11 cellular contexts compared by ENCODE assay signal in the genomic region with DNA sequence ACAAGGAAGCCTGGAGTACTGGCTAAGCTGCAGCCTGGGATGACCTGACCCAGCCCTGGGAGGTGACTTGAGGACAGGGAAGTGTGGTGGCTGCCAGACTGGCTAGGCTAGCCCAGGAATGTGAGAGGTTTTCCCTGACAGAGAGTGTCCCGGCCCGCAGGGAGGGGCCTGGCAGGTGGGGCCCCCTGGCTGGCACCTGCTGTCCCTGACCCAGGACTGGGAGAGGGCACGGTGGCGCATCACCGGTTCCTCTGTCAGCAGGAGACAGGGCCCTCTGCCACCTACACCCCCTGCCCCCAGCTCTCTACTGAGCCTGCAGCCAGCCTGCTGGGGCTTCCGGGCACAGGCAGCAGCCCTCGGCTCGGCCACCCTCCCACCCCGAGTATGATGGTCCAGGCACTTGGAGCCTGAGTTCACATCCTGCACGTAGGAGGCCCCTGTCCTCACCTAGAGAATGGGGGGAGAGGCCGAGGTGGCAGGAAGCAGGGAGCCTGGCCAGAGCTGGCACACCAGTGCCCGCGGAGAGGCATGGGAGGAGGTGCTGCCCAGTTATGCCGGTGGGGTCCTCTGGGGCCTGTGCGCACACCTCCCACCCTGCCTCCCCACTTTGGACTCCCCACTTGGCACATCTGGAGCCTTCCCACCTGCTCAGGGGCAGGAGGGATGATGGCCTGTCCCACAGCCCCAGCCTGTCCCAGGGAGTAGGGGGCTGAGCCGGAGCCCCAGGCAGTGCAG. TPM values are rescaled to one million over a fixed set of nuclear protein-coding genes. Genes with fewer than 3 reads are reported as not detected.
A peak's percentile ranks its signal among the peaks of the same experiment; 100 is the strongest.
DNase-seq lines count a peak whose midpoint lies in the region; ATAC-seq and TF ChIP-seq lines count a peak whose summit lies in the region.
"Had no signal": no experiment of that assay in that cellular context is flagged by ENCODE, and none has a peak within 500 bp of the region (broad histone marks: within the 10 kb centered on the region; RNA-seq: fewer than 3 reads in every experiment).

No MANE protein-coding gene starts in this region.

- no peak overlapping the region for H3K4me3 ChIP-seq in right lobe of liver
- no peak overlapping the region for H3K4me3 ChIP-seq in CD8-positive, alpha-beta memory T cell (ENCODE audit: low read length)
- no peak overlapping the region for H3K4me3 ChIP-seq in CD4-positive, alpha-beta memory T cell (ENCODE audit: low read length in 2 of 2)

- POLR2A ChIA-PET in CD8-positive, alpha-beta memory T cell (lab: Charles Lee): interaction anchor here (0.5 to 0.9 kb wide), 2 partner anchors 19 to 33 kb away, joined by 4 to 6 read pairs; a partner anchor contains a TSS
- POLR2A ChIA-PET in CD4-positive, alpha-beta memory T cell (lab: Charles Lee; ENCODE audit: partially characterized antibody): interaction anchor here (0.6 to 1.5 kb wide), 2 partner anchors 37 to 916 kb away, joined by 3 to 4 read pairs; a partner anchor contains a TSS

- peak overlapping the region; percentile 53 for H3K4me3 Mint-ChIP-seq in activated naive CD4-positive, alpha-beta T cell treated with anti-CD3 and anti-CD28 coated beads for 36 hours
- peak overlapping the region; percentile 73 for H3K4me3 Mint-ChIP-seq in activated T-helper 17 cell treated with anti-CD3 and anti-CD28 coated beads, Interleukin-2, amount 50 U/mL, for 72 hours
- H3K4me3 Mint-ChIP-seq in type B pancreatic cell: peak overlapping the region; percentile 77
- H3K4me3 Mint-ChIP-seq in CD8-positive, alpha-beta memory T cell: peak overlapping the region in 2 of 7 donors; percentile 32 to 37
- peak overlapping the region in 3 of 8 donors; percentile 4 to 35 (median 13) for H3K4me3 Mint-ChIP-seq in CD4-positive, alpha-beta memory T cell

- no peak for TF ChIP-seq POLR2A in right lobe of liver (IDR thresholded peaks at IDR 0.05)

- WGBS in right lobe of liver (ENCODE audit: insufficient coverage, low coverage, low lambda C conversion rate, missing lambda C conversion rate): 12% methylated on average over 5 of the region's 16 CpGs

- H3K9me3 Mint-ChIP-seq in activated naive CD4-positive, alpha-beta T cell treated with anti-CD3 and anti-CD28 coated beads for 36 hours: no peaks in the 10 kb centered on the region
- H3K9me3 Mint-ChIP-seq in activated naive CD4-positive, alpha-beta T cell treated with anti-CD3 and anti-CD28 coated beads, Interleukin-2, amount 50 U/mL, for 72 hours: no peaks in the 10 kb centered on the region
- H3K9me3 Mint-ChIP-seq in activated T-helper 17 cell treated with anti-CD3 and anti-CD28 coated beads, Interleukin-2, amount 50 U/mL, for 72 hours: no peaks in the 10 kb centered on the region
- H3K9me3 Mint-ChIP-seq in type B pancreatic cell: no peaks in the 10 kb centered on the region
- H3K9me3 Mint-ChIP-seq in CD8-positive, alpha-beta memory T cell: no peaks in the 10 kb centered on the region
- H3K9me3 Mint-ChIP-seq in CD4-positive, alpha-beta memory T cell: no peaks in the 10 kb centered on the region

- no peaks in the 10 kb centered on the region for H3K9me3 ChIP-seq in right lobe of liver
- no peaks in the 10 kb centered on the region for H3K9me3 ChIP-seq in CD8-positive, alpha-beta memory T cell (ENCODE audit: low read length)
- H3K9me3 ChIP-seq in CD4-positive, alpha-beta memory T cell (ENCODE audit: control insufficient read depth in 1 of 2, low read length in 2 of 2): no peaks in the 10 kb centered on the region

- DNase-seq in activated naive CD4-positive, alpha-beta T cell treated with anti-CD3 and anti-CD28 coated beads for 36 hours: no peak
- no peak for DNase-seq in activated naive CD4-positive, alpha-beta T cell treated with anti-CD3 and anti-CD28 coated beads, Interleukin-2, amount 50 U/mL, for 72 hours (ENCODE audit: low spot score in 2 of 2)
- DNase-seq in right lobe of liver (peak; percentile 76 to 81 (median 77)), type B pancreatic cell (ENCODE audit: extremely low spot score, unreplicated experiment) (no peak), activated gamma-delta T cell (lab: John Stamatoyannopoulos, UW) (no peak)
- DNase-seq in CD8-positive, alpha-beta memory T cell: no peak
- no peak for DNase-seq in CD4-positive, alpha-beta memory T cell
- DNase-seq: activated T-cell treated with anti-CD3 and anti-CD28 coated beads, Interleukin-2, amount 50 U/mL, for 48 hours; NCI-H2029 treated with DMSO at 0.1 percent for 48 hours; stimulated activated naive CD4-positive, alpha-beta T cell treated with Interleukin-2 at 50 U/mL for 16 hours had no signal

- H3K27ac ChIP-seq in right lobe of liver: no peak overlapping the region
- H3K27ac ChIP-seq in CD8-positive, alpha-beta memory T cell (ENCODE audit: low read depth, low read length): no peak overlapping the region
- no peak overlapping the region for H3K27ac ChIP-seq in CD4-positive, alpha-beta memory T cell (ENCODE audit: low read depth, low read length)

- ATAC-seq in activated naive CD4-positive, alpha-beta T cell treated with anti-CD3 and anti-CD28 coated beads, Interleukin-2, amount 50 U/mL, for 72 hours: no peak
- no peak for ATAC-seq in activated T-helper 17 cell treated with anti-CD3 and anti-CD28 coated beads, Interleukin-2, amount 50 U/mL, for 72 hours (replicated peaks)
- peak; percentile 72 to 78 (median 77) for ATAC-seq in right lobe of liver

- H3K27me3 ChIP-seq in right lobe of liver: no peaks in the 10 kb centered on the region
- H3K27me3 ChIP-seq in CD8-positive, alpha-beta memory T cell (ENCODE audit: insufficient read depth, low read length, poor library complexity, severe bottlenecking): no peaks in the 10 kb centered on the region
- H3K27me3 ChIP-seq in CD4-positive, alpha-beta memory T cell (ENCODE audit: insufficient read depth, low read length): no peaks in the 10 kb centered on the region

- H3K4me1 Mint-ChIP-seq in activated naive CD4-positive, alpha-beta T cell treated with anti-CD3 and anti-CD28 coated beads for 36 hours (ENCODE audit: low read depth): peaks cover 6% of the 10 kb centered on the region
- H3K4me1 Mint-ChIP-seq in activated T-helper 17 cell treated with anti-CD3 and anti-CD28 coated beads, Interleukin-2, amount 50 U/mL, for 72 hours: peaks cover 6% of the 10 kb centered on the region
- no peaks in the 10 kb centered on the region for H3K4me1 Mint-ChIP-seq in type B pancreatic cell (ENCODE audit: unreplicated experiment)
- H3K4me1 Mint-ChIP-seq in CD8-positive, alpha-beta memory T cell: peaks cover 0 to 6% (median 4%) of the 10 kb centered on the region in 3 donors
- H3K4me1 Mint-ChIP-seq in CD4-positive, alpha-beta memory T cell: peaks cover 0 to 1% (median 0%) of the 10 kb centered on the region in 4 donors

- H3K27ac Mint-ChIP-seq in activated naive CD4-positive, alpha-beta T cell treated with anti-CD3 and anti-CD28 coated beads for 36 hours: no peak overlapping the region
- peak overlapping the region in 1 of 2 donors; percentile 80 for H3K27ac Mint-ChIP-seq in activated naive CD4-positive, alpha-beta T cell treated with anti-CD3 and anti-CD28 coated beads, Interleukin-2, amount 50 U/mL, for 72 hours
- no peak overlapping the region for H3K27ac Mint-ChIP-seq in activated T-helper 17 cell treated with anti-CD3 and anti-CD28 coated beads, Interleukin-2, amount 50 U/mL, for 72 hours
- peak overlapping the region; percentile 86 for H3K27ac Mint-ChIP-seq in type B pancreatic cell
- H3K27ac Mint-ChIP-seq in CD8-positive, alpha-beta memory T cell: no peak overlapping the region
- H3K27ac Mint-ChIP-seq in CD4-positive, alpha-beta memory T cell: no peak overlapping the region

- intact Hi-C loops in activated naive CD4-positive, alpha-beta T cell treated with anti-CD3 and anti-CD28 coated beads for 36 hours (cut with micrococcal nuclease): loop anchor here (5.0 kb wide), 1 partner anchor 207 kb away; a partner anchor contains a TSS
- intact Hi-C loops in right lobe of liver (cut with DNase I): no loop called here
- intact Hi-C loops in CD4-positive, alpha-beta memory T cell (cut with micrococcal nuclease): no loop called here

- CTCF ChIA-PET in activated naive CD4-positive, alpha-beta T cell treated with anti-CD3 and anti-CD28 coated beads for 36 hours (lab: Charles Lee): interaction anchor here (0.7 to 1.0 kb wide), 2 partner anchors 10 to 310 kb away, joined by 3 read pairs; no protein-coding TSS in a partner anchor
- CTCF ChIA-PET in CD8-positive, alpha-beta memory T cell (lab: Charles Lee): interaction anchor here (0.9 kb wide), 1 partner anchor 149 kb away, joined by 4 read pairs; no protein-coding TSS in a partner anchor
- CTCF ChIA-PET in CD4-positive, alpha-beta memory T cell (lab: Charles Lee; ENCODE audit: partially characterized antibody): interaction anchor here (1.2 kb wide), 1 partner anchor 10 kb away, joined by 3 read pairs; no protein-coding TSS in a partner anchor

- H3K27me3 Mint-ChIP-seq in activated naive CD4-positive, alpha-beta T cell treated with anti-CD3 and anti-CD28 coated beads for 36 hours (ENCODE audit: low read depth): peaks cover 2% of the 10 kb centered on the region
- H3K27me3 Mint-ChIP-seq in activated T-helper 17 cell treated with anti-CD3 and anti-CD28 coated beads, Interleukin-2, amount 50 U/mL, for 72 hours: peaks cover 3% of the 10 kb centered on the region
- H3K27me3 Mint-ChIP-seq in type B pancreatic cell: peaks cover 8% of the 10 kb centered on the region
- H3K27me3 Mint-ChIP-seq in CD8-positive, alpha-beta memory T cell: peaks cover 1 to 5% of the 10 kb centered on the region in 2 donors
- peaks cover 3% of the 10 kb centered on the region in 2 donors for H3K27me3 Mint-ChIP-seq in CD4-positive, alpha-beta memory T cell

- TF ChIP-seq CTCF in right lobe of liver (IDR thresholded peaks at IDR 0.05) (no peak), type B pancreatic cell (conservative IDR thresholded peaks at IDR 0.05) (no peak)

- H3K4me1 ChIP-seq in right lobe of liver: peaks cover 0 to 29% (median 6%) of the 10 kb centered on the region in 4 donors
- peaks cover 4% of the 10 kb centered on the region for H3K4me1 ChIP-seq in CD8-positive, alpha-beta memory T cell (ENCODE audit: insufficient read depth, low read length)
- peaks cover 9% of the 10 kb centered on the region for H3K4me1 ChIP-seq in CD4-positive, alpha-beta memory T cell (ENCODE audit: insufficient read depth, low read length)

- H3K36me3 ChIP-seq in right lobe of liver: no peaks in the 10 kb centered on the region
- H3K36me3 ChIP-seq in CD8-positive, alpha-beta memory T cell (ENCODE audit: insufficient read depth, low read length): no peaks in the 10 kb centered on the region
- H3K36me3 ChIP-seq in CD4-positive, alpha-beta memory T cell (ENCODE audit: insufficient read depth, low read length): no peaks in the 10 kb centered on the region

- no peaks in the 10 kb centered on the region for H3K36me3 Mint-ChIP-seq in activated naive CD4-positive, alpha-beta T cell treated with anti-CD3 and anti-CD28 coated beads for 36 hours (ENCODE audit: low read depth)
- no peaks in the 10 kb centered on the region for H3K36me3 Mint-ChIP-seq in activated naive CD4-positive, alpha-beta T cell treated with anti-CD3 and anti-CD28 coated beads, Interleukin-2, amount 50 U/mL, for 72 hours
- no peaks in the 10 kb centered on the region for H3K36me3 Mint-ChIP-seq in activated T-helper 17 cell treated with anti-CD3 and anti-CD28 coated beads, Interleukin-2, amount 50 U/mL, for 72 hours (ENCODE audit: low read depth)
- H3K36me3 Mint-ChIP-seq in type B pancreatic cell: no peaks in the 10 kb centered on the region
- no peaks in the 10 kb centered on the region for H3K36me3 Mint-ChIP-seq in CD8-positive, alpha-beta memory T cell
- no peaks in the 10 kb centered on the region for H3K36me3 Mint-ChIP-seq in CD4-positive, alpha-beta memory T cell

RNA-seq across cellular contexts. Expression of a gene that starts 0.5 kb away (rescaled TPM):
- total RNA-seq in activated naive CD4-positive, alpha-beta T cell treated with anti-CD3 and anti-CD28 coated beads for 36 hours: 1 to 10 TPM; 1.7 to 2.4 TPM
- 1 to 10 TPM; 1.3 to 3.2 TPM for total RNA-seq in activated naive CD4-positive, alpha-beta T cell treated with anti-CD3 and anti-CD28 coated beads, Interleukin-2, amount 50 U/mL, for 72 hours
- 1 to 10 TPM; 2.2 to 2.9 TPM for total RNA-seq in activated T-helper 17 cell treated with anti-CD3 and anti-CD28 coated beads, Interleukin-2, amount 50 U/mL, for 72 hours
- under 1 TPM in 4 of 6 experiments, not detected in 2; 0.13 to 0.98 (median 0.49) TPM for total RNA-seq in right lobe of liver
- total RNA-seq in type B pancreatic cell (ENCODE audit: low replicate concordance): 19.0 and 24.6 TPM in 2 replicates
- 1 to 10 TPM; 1.3 to 1.6 TPM for total RNA-seq in CD8-positive, alpha-beta memory T cell
- not detected for polyA plus RNA-seq in CD8-positive, alpha-beta memory T cell
- total RNA-seq in CD4-positive, alpha-beta memory T cell: under 1 TPM; 0.61 to 0.96 TPM
- polyA plus RNA-seq in CD4-positive, alpha-beta memory T cell: not detected

RNA-seq across cellular contexts. Expression of a gene that starts 32.9 kb away (rescaled TPM):
- total RNA-seq in activated naive CD4-positive, alpha-beta T cell treated with anti-CD3 and anti-CD28 coated beads for 36 hours: 100 to 1,000 TPM; 607 to 649 TPM
- 100 to 1,000 TPM; 624 to 790 TPM for total RNA-seq in activated naive CD4-positive, alpha-beta T cell treated with anti-CD3 and anti-CD28 coated beads, Interleukin-2, amount 50 U/mL, for 72 hours
- 100 to 1,000 TPM; 553 to 810 TPM for total RNA-seq in activated T-helper 17 cell treated with anti-CD3 and anti-CD28 coated beads, Interleukin-2, amount 50 U/mL, for 72 hours
- total RNA-seq in right lobe of liver (100 to 1,000 TPM; 111 to 419 (median 289) TPM), type B pancreatic cell (ENCODE audit: low replicate concordance) (620 and 749 TPM in 2 replicates)
- total RNA-seq in CD8-positive, alpha-beta memory T cell: 100 to 1,000 TPM; 517 to 529 TPM
- 130 TPM for polyA plus RNA-seq in CD8-positive, alpha-beta memory T cell
- total RNA-seq in CD4-positive, alpha-beta memory T cell: 1,000 to 10,000 TPM; 1,118 to 1,137 TPM
- polyA plus RNA-seq in CD4-positive, alpha-beta memory T cell: 100 to 1,000 TPM in 1 of 2 donors, 10 to 100 TPM in 1; 11.8 to 132 TPM

RNA-seq across cellular contexts. Expression of a gene that starts 37.2 kb away (rescaled TPM):
- 10 to 100 TPM; 21.8 to 24.1 TPM for total RNA-seq in activated naive CD4-positive, alpha-beta T cell treated with anti-CD3 and anti-CD28 coated beads for 36 hours
- 10 to 100 TPM; 27.8 to 46.9 TPM for total RNA-seq in activated naive CD4-positive, alpha-beta T cell treated with anti-CD3 and anti-CD28 coated beads, Interleukin-2, amount 50 U/mL, for 72 hours
- total RNA-seq in activated T-helper 17 cell treated with anti-CD3 and anti-CD28 coated beads, Interleukin-2, amount 50 U/mL, for 72 hours: 10 to 100 TPM; 42.2 to 79.1 TPM
- total RNA-seq in right lobe of liver (10 to 100 TPM in 4 of 6 experiments, 1 to 10 TPM in 2; 7.3 to 22.8 (median 11.1) TPM), type B pancreatic cell (ENCODE audit: low replicate concordance) (25.1 and 30.5 TPM in 2 replicates)
- total RNA-seq in CD8-positive, alpha-beta memory T cell: 10 to 100 TPM; 49.7 to 50.5 TPM
- 21.2 TPM for polyA plus RNA-seq in CD8-positive, alpha-beta memory T cell
- 10 to 100 TPM; 26.7 to 27.1 TPM for total RNA-seq in CD4-positive, alpha-beta memory T cell
- 10 to 100 TPM; 19.6 to 22.5 TPM for polyA plus RNA-seq in CD4-positive, alpha-beta memory T cell

RNA-seq across cellular contexts. Expression of a gene that starts 57.6 kb away (rescaled TPM):
- 100 to 1,000 TPM; 177 to 189 TPM for total RNA-seq in activated naive CD4-positive, alpha-beta T cell treated with anti-CD3 and anti-CD28 coated beads for 36 hours
- 100 to 1,000 TPM; 218 to 224 TPM for total RNA-seq in activated naive CD4-positive, alpha-beta T cell treated with anti-CD3 and anti-CD28 coated beads, Interleukin-2, amount 50 U/mL, for 72 hours
- 100 to 1,000 TPM; 160 to 280 TPM for total RNA-seq in activated T-helper 17 cell treated with anti-CD3 and anti-CD28 coated beads, Interleukin-2, amount 50 U/mL, for 72 hours
- total RNA-seq in right lobe of liver: 100 to 1,000 TPM in 5 of 6 experiments, 10 to 100 TPM in 1; 97.5 to 521 (median 122) TPM
- total RNA-seq in type B pancreatic cell (ENCODE audit: low replicate concordance): 237 and 243 TPM in 2 replicates
- 100 to 1,000 TPM; 322 to 338 TPM for total RNA-seq in CD8-positive, alpha-beta memory T cell
- polyA plus RNA-seq in CD8-positive, alpha-beta memory T cell: 274 TPM
- 10 to 100 TPM; 83.0 to 86.8 TPM for total RNA-seq in CD4-positive, alpha-beta memory T cell
- 100 to 1,000 TPM; 268 to 270 TPM for polyA plus RNA-seq in CD4-positive, alpha-beta memory T cell

Comparison
In these comparisons a context has a peak if more than half of its experiments do, and no peak if none do; other contexts are left out.
1. DNase-seq: peak in right lobe of liver (3 of 3); none in activated naive CD4-positive, alpha-beta T cell treated with anti-CD3 and anti-CD28 coated beads for 36 hours (single experiment), activated naive CD4-positive, alpha-beta T cell treated with anti-CD3 and anti-CD28 coated beads, Interleukin-2, amount 50 U/mL, for 72 hours (0 of 2), type B pancreatic cell (single experiment), activated gamma-delta T cell (single experiment), CD8-positive, alpha-beta memory T cell (0 of 5) and CD4-positive, alpha-beta memory T cell (0 of 5).
2. ATAC-seq: peak in right lobe of liver (4 of 4); none in activated naive CD4-positive, alpha-beta T cell treated with anti-CD3 and anti-CD28 coated beads, Interleukin-2, amount 50 U/mL, for 72 hours (0 of 2) and activated T-helper 17 cell treated with anti-CD3 and anti-CD28 coated beads, Interleukin-2, amount 50 U/mL, for 72 hours (single experiment).